Comparison of ENCODE assay signal across 32 cellular contexts in genomic region chr1:45443580-45444446, GRCh38. TPM values are rescaled to one million over a fixed set of nuclear protein-coding genes. Genes with fewer than 3 reads are reported as not detected.
"Had no signal": no experiment of that assay in that cellular context is flagged by ENCODE, and none has a peak within 500 bp of the region (broad histone marks: within the 10 kb centered on the region; RNA-seq: fewer than 3 reads in every experiment).

No MANE protein-coding gene starts in this region.

- H3K27ac ChIP-seq: ascending aorta, cardiac muscle cell had no signal

- H3K4me2 ChIP-seq: SK-N-SH had no signal

- H3K27me3 ChIP-seq: ascending aorta, cardiac muscle cell, Peyer's patch, SJSA1 had no signal

- H3K27me3 Mint-ChIP-seq: activated CD4-positive, alpha-beta T cell treated with anti-CD3 and anti-CD28 coated beads for 36 hours; activated CD4-positive, alpha-beta T cell treated with anti-CD3 and anti-CD28 coated beads, Interleukin-2, amount 10 ng/mL, durations not matched to agents 7 days and 5 days; activated naive CD4-positive, alpha-beta T cell treated with anti-CD3 and anti-CD28 coated beads, Interleukin-2, amount 50 U/mL, for 24 hours; activated naive CD8-positive, alpha-beta T cell treated with anti-CD3 and anti-CD28 coated beads, Interleukin-2, amount 10 ng/mL, durations not matched to agents 7 days and 5 days; activated T-cell treated with anti-CD3 and anti-CD28 coated beads, Interleukin-2, amount 50 U/mL, for 24 hours; central memory CD8-positive, alpha-beta T cell had no signal

- H3K9ac ChIP-seq: SK-N-SH had no signal

- ATAC-seq: activated CD4-positive, alpha-beta T cell treated with anti-CD3 and anti-CD28 coated beads for 36 hours; activated CD4-positive, CD25-positive, alpha-beta regulatory T cell treated with anti-CD3 and anti-CD28 coated beads, Interleukin-2, amount 50 U/mL, for 24 hours; activated CD8-positive, alpha-beta T cell treated with anti-CD3 and anti-CD28 coated beads, Interleukin-2, amount 10 ng/mL, durations not matched to agents 7 days and 5 days; PC-3; WTC11 had no signal

- H3K36me3 ChIP-seq: ascending aorta, cardiac muscle cell, Peyer's patch, SJSA1 had no signal

- H3K9me3 ChIP-seq: ascending aorta, Peyer's patch, SJSA1, SK-N-SH had no signal

- DNase-seq: activated CD4-positive, alpha-beta T cell treated with anti-CD3 and anti-CD28 coated beads for 36 hours; activated CD4-positive, alpha-beta T cell treated with anti-CD3 and anti-CD28 coated beads, Interleukin-2, amount 10 ng/mL, durations not matched to agents 7 days and 5 days; activated CD4-positive, alpha-beta T cell treated with anti-CD3 and anti-CD28 coated beads, Interleukin-2, amount 50 U/mL, for 48 hours; activated CD8-positive, alpha-beta T cell treated with anti-CD3 and anti-CD28 coated beads, Interleukin-2, amount 10 ng/mL, durations not matched to agents 7 days and 5 days; activated gamma-delta T cell; activated naive CD4-positive, alpha-beta T cell treated with Interleukin-2 at 50 U/mL for 16 hours; activated naive CD8-positive, alpha-beta T cell treated with anti-CD3 and anti-CD28 coated beads, Interleukin-2, amount 10 ng/mL, durations not matched to agents 7 days and 5 days; activated T-cell treated with anti-CD3 and anti-CD28 coated beads, Interleukin-2, amount 50 U/mL, for 24 hours; amygdala; NCI-H1105; NCI-H1417 treated with DMSO at 0.1 percent for 48 hours; NCI-H1694 treated with DMSO at 0.1 percent for 48 hours; NCI-H2029 treated with DMSO at 0.1 percent for 48 hours; NCI-H345; NCI-H524 treated with DMSO at 0.1 percent for 48 hours; NK-92 treated with Interleukin-12 subunit alpha and Interleukin-12 subunit beta, amount 100 ng/mL, for 24 hours; PC-3; RPMI8226; SHP77 treated with DMSO at 0.1 percent for 48 hours; SK-N-SH had no signal

- FAIRE-seq: TTC549 had no signal

- H3K4me3 ChIP-seq: ascending aorta, cardiac muscle cell, Peyer's patch, SJSA1 had no signal

- H3K4me1 ChIP-seq: ascending aorta had no signal

- H3K4me3 Mint-ChIP-seq: activated CD4-positive, alpha-beta T cell treated with anti-CD3 and anti-CD28 coated beads for 36 hours; activated CD4-positive, alpha-beta T cell treated with anti-CD3 and anti-CD28 coated beads, Interleukin-2, amount 10 ng/mL, durations not matched to agents 7 days and 5 days; activated CD8-positive, alpha-beta T cell treated with anti-CD3 and anti-CD28 coated beads, Interleukin-2, amount 10 ng/mL, durations not matched to agents 7 days and 5 days; activated naive CD4-positive, alpha-beta T cell treated with anti-CD3 and anti-CD28 coated beads, Interleukin-2, amount 50 U/mL, for 24 hours; activated naive CD8-positive, alpha-beta T cell treated with anti-CD3 and anti-CD28 coated beads, Interleukin-2, amount 10 ng/mL, durations not matched to agents 7 days and 5 days; activated T-cell treated with anti-CD3 and anti-CD28 coated beads, Interleukin-2, amount 50 U/mL, for 24 hours; central memory CD8-positive, alpha-beta T cell; T-helper 1 cell treated with Interleukin-12 subunit alpha and Interleukin-12 subunit beta and Interleukin-4 antibody, amounts not matched to agents 30 μg/mL and 1 μg/mL, for 36 hours; T-helper 2 cell treated with Interferon-gamma antibody and Interleukin-4, amounts not matched to agents 5 μg/mL and 100 μg/mL, for 36 hours; WTC11 had no signal

- H3K4me1 Mint-ChIP-seq: activated CD4-positive, alpha-beta T cell treated with anti-CD3 and anti-CD28 coated beads, Interleukin-2, amount 10 ng/mL, durations not matched to agents 7 days and 5 days; activated naive CD4-positive, alpha-beta T cell treated with anti-CD3 and anti-CD28 coated beads, Interleukin-2, amount 50 U/mL, for 24 hours; central memory CD8-positive, alpha-beta T cell; WTC11 had no signal

- H3K27ac Mint-ChIP-seq: activated CD4-positive, alpha-beta T cell treated with anti-CD3 and anti-CD28 coated beads for 36 hours; activated CD4-positive, alpha-beta T cell treated with anti-CD3 and anti-CD28 coated beads, Interleukin-2, amount 10 ng/mL, durations not matched to agents 7 days and 5 days; activated CD8-positive, alpha-beta T cell treated with anti-CD3 and anti-CD28 coated beads, Interleukin-2, amount 10 ng/mL, durations not matched to agents 7 days and 5 days; activated naive CD4-positive, alpha-beta T cell treated with anti-CD3 and anti-CD28 coated beads, Interleukin-2, amount 50 U/mL, for 24 hours; activated naive CD8-positive, alpha-beta T cell treated with anti-CD3 and anti-CD28 coated beads, Interleukin-2, amount 10 ng/mL, durations not matched to agents 7 days and 5 days; activated T-cell treated with anti-CD3 and anti-CD28 coated beads, Interleukin-2, amount 50 U/mL, for 24 hours; activated T-helper 2 cell treated with anti-CD3 and anti-CD28 coated beads, Interferon-gamma antibody, Interleukin-2, Interleukin-4, amounts not matched to agents 10 μg/mL and 5 μg/mL and 100 μg/mL, durations not matched to agents 14 hours and 24 hours and 36 hours; T-helper 1 cell treated with Interleukin-12 subunit alpha and Interleukin-12 subunit beta and Interleukin-4 antibody, amounts not matched to agents 30 μg/mL and 1 μg/mL, for 36 hours; T-helper 2 cell treated with Interferon-gamma antibody and Interleukin-4, amounts not matched to agents 5 μg/mL and 100 μg/mL, for 36 hours; WTC11 had no signal

- H3K9me3 Mint-ChIP-seq: activated CD4-positive, alpha-beta T cell treated with anti-CD3 and anti-CD28 coated beads, Interleukin-2, amount 10 ng/mL, durations not matched to agents 7 days and 5 days; activated naive CD4-positive, alpha-beta T cell treated with anti-CD3 and anti-CD28 coated beads, Interleukin-2, amount 50 U/mL, for 24 hours; activated naive CD8-positive, alpha-beta T cell treated with anti-CD3 and anti-CD28 coated beads, Interleukin-2, amount 10 ng/mL, durations not matched to agents 7 days and 5 days; activated T-cell treated with anti-CD3 and anti-CD28 coated beads, Interleukin-2, amount 50 U/mL, for 24 hours; activated T-helper 2 cell treated with anti-CD3 and anti-CD28 coated beads, Interferon-gamma antibody, Interleukin-2, Interleukin-4, amounts not matched to agents 10 μg/mL and 5 μg/mL and 100 μg/mL, durations not matched to agents 14 hours and 24 hours and 36 hours; central memory CD8-positive, alpha-beta T cell; T-helper 1 cell treated with Interleukin-12 subunit alpha and Interleukin-12 subunit beta and Interleukin-4 antibody, amounts not matched to agents 30 μg/mL and 1 μg/mL, for 36 hours; T-helper 2 cell treated with Interferon-gamma antibody and Interleukin-4, amounts not matched to agents 5 μg/mL and 100 μg/mL, for 36 hours had no signal

- H3K36me3 Mint-ChIP-seq: activated naive CD4-positive, alpha-beta T cell treated with anti-CD3 and anti-CD28 coated beads, Interleukin-2, amount 50 U/mL, for 24 hours; WTC11 had no signal

RNA-seq across cellular contexts. Expression of gene CCDC163, which starts 56.1 kb away (rescaled TPM):
- total RNA-seq: ascending aorta had no signal
